In genomic region chr6:170150590-170150945, GRCh38 we compare ENCODE assay signal across 31 cellular contexts.
DNase-seq lines count a peak whose midpoint lies in the region; ATAC-seq and TF ChIP-seq lines count a peak whose summit lies in the region.
"Had no signal": no experiment of that assay in that cellular context is flagged by ENCODE, and none has a peak within 500 bp of the region (broad histone marks: within the 10 kb centered on the region; RNA-seq: fewer than 3 reads in every experiment).

No MANE protein-coding gene starts in this region.

- DNase-seq in activated naive CD4-positive, alpha-beta T cell treated with anti-CD3 and anti-CD28 coated beads, Interleukin-2, amount 10 ng/mL, durations not matched to agents 7 days and 5 days, result no peak
- DNase-seq in activated naive CD4-positive, alpha-beta T cell treated with anti-CD3 and anti-CD28 coated beads, Interleukin-2, amount 50 U/mL, for 16 hours, result no peak
- no peak for DNase-seq in RWPE2 (ENCODE audit: low spot score)
- DNase-seq in foreskin keratinocyte, result no peak
- DNase-seq in type B pancreatic cell (ENCODE audit: extremely low spot score, unreplicated experiment), result no peak
- no peak for DNase-seq in SW 1271 (lab: John Stamatoyannopoulos, UW)
- DNase-seq in effector CD8-positive, alpha-beta T cell (lab: John Stamatoyannopoulos, UW), result no peak
- DNase-seq: ACHN; activated CD4-positive, alpha-beta T cell treated with anti-CD3 and anti-CD28 coated beads, Interleukin-2, amount 10 ng/mL, durations not matched to agents 7 days and 5 days; activated CD8-positive, alpha-beta memory T cell treated with anti-CD3 and anti-CD28 coated beads, Interleukin-2, amount 10 ng/mL, durations not matched to agents 7 days and 5 days; activated naive CD4-positive, alpha-beta T cell treated with Interleukin-2 at 50 U/mL for 16 hours; activated T-cell treated with anti-CD3 and anti-CD28 coated beads, Interleukin-2, amount 50 U/mL, for 72 hours; brain microvascular endothelial cell; effector memory CD4-positive, alpha-beta T cell; gastrocnemius medialis; hippocampal formation; KBM-7; MM.1S; NCI-H1436 treated with DMSO at 0.1 percent for 48 hours; NCI-H2107; NCI-H510A; NK-92 treated with Interleukin-12 subunit alpha and Interleukin-12 subunit beta, amount 100 ng/mL, for 24 hours; PC-9; Right ventricle myocardium superior; stimulated activated naive CD8-positive, alpha-beta T cell treated with anti-CD3 and anti-CD28 coated beads, Interleukin-15, amount 100 ng/mL, for 72 hours; T1000; thyroid gland had no signal

- H3K36me3 Mint-ChIP-seq in activated naive CD4-positive, alpha-beta T cell treated with anti-CD3 and anti-CD28 coated beads, Interleukin-2, amount 10 ng/mL, durations not matched to agents 7 days and 5 days, result no peaks in the 10 kb centered on the region
- H3K36me3 Mint-ChIP-seq in type B pancreatic cell, result no peaks in the 10 kb centered on the region
- H3K36me3 Mint-ChIP-seq: WTC11 had no signal

- no peak overlapping the region for H3K4me3 Mint-ChIP-seq in activated naive CD4-positive, alpha-beta T cell treated with anti-CD3 and anti-CD28 coated beads, Interleukin-2, amount 10 ng/mL, durations not matched to agents 7 days and 5 days
- no peak overlapping the region for H3K4me3 Mint-ChIP-seq in type B pancreatic cell
- H3K4me3 Mint-ChIP-seq: activated CD4-positive, alpha-beta T cell treated with anti-CD3 and anti-CD28 coated beads, Interleukin-2, amount 10 ng/mL, durations not matched to agents 7 days and 5 days; activated CD8-positive, alpha-beta memory T cell treated with anti-CD3 and anti-CD28 coated beads, Interleukin-2, amount 10 ng/mL, durations not matched to agents 7 days and 5 days; activated T-cell treated with anti-CD3 and anti-CD28 coated beads, Interleukin-2, amount 50 U/mL, for 72 hours; stimulated activated naive CD8-positive, alpha-beta T cell treated with anti-CD3 and anti-CD28 coated beads, Interleukin-15, amount 100 ng/mL, for 72 hours; WTC11 had no signal

- H3K27ac ChIP-seq in RWPE2 (ENCODE audit: poor library complexity, severe bottlenecking) (no peak overlapping the region), foreskin keratinocyte (no peak overlapping the region)
- H3K27ac ChIP-seq: brain microvascular endothelial cell, PC-9 had no signal

- H3K4me3 ChIP-seq in RWPE2 (ENCODE audit: severe bottlenecking), result no peak overlapping the region
- H3K4me3 ChIP-seq: esophagus muscularis mucosa, gastrocnemius medialis, PC-9, skin epidermis, thyroid gland had no signal

- peaks cover 6% of the 10 kb centered on the region for H3K4me1 ChIP-seq in RWPE2 (ENCODE audit: insufficient read depth, poor library complexity, severe bottlenecking)
- H3K4me1 ChIP-seq in foreskin keratinocyte, result no peaks in the 10 kb centered on the region

- H3K9me3 Mint-ChIP-seq in activated naive CD4-positive, alpha-beta T cell treated with anti-CD3 and anti-CD28 coated beads, Interleukin-2, amount 10 ng/mL, durations not matched to agents 7 days and 5 days, result no peaks in the 10 kb centered on the region
- H3K9me3 Mint-ChIP-seq in type B pancreatic cell, result no peaks in the 10 kb centered on the region
- H3K9me3 Mint-ChIP-seq: activated CD4-positive, alpha-beta T cell treated with anti-CD3 and anti-CD28 coated beads, Interleukin-2, amount 10 ng/mL, durations not matched to agents 7 days and 5 days; WTC11 had no signal

- peaks cover 65% of the 10 kb centered on the region for H3K27me3 Mint-ChIP-seq in activated naive CD4-positive, alpha-beta T cell treated with anti-CD3 and anti-CD28 coated beads, Interleukin-2, amount 10 ng/mL, durations not matched to agents 7 days and 5 days
- peaks cover 24% of the 10 kb centered on the region for H3K27me3 Mint-ChIP-seq in type B pancreatic cell

- peak overlapping the region; percentile 42 for H3K27ac Mint-ChIP-seq in activated naive CD4-positive, alpha-beta T cell treated with anti-CD3 and anti-CD28 coated beads, Interleukin-2, amount 10 ng/mL, durations not matched to agents 7 days and 5 days
- no peak overlapping the region for H3K27ac Mint-ChIP-seq in type B pancreatic cell
- H3K27ac Mint-ChIP-seq: activated CD8-positive, alpha-beta memory T cell treated with anti-CD3 and anti-CD28 coated beads, Interleukin-2, amount 10 ng/mL, durations not matched to agents 7 days and 5 days; activated T-cell treated with anti-CD3 and anti-CD28 coated beads, Interleukin-2, amount 50 U/mL, for 72 hours; stimulated activated naive CD8-positive, alpha-beta T cell treated with anti-CD3 and anti-CD28 coated beads, Interleukin-15, amount 100 ng/mL, for 72 hours; WTC11 had no signal

- H3K9me3 ChIP-seq in RWPE2 (ENCODE audit: severe bottlenecking), result no peaks in the 10 kb centered on the region
- H3K9me3 ChIP-seq: esophagus muscularis mucosa, gastrocnemius medialis, thyroid gland had no signal

- H3K4me1 Mint-ChIP-seq in activated naive CD4-positive, alpha-beta T cell treated with anti-CD3 and anti-CD28 coated beads, Interleukin-2, amount 10 ng/mL, durations not matched to agents 7 days and 5 days, result peaks cover 45% of the 10 kb centered on the region
- peaks cover 29% of the 10 kb centered on the region for H3K4me1 Mint-ChIP-seq in type B pancreatic cell (ENCODE audit: unreplicated experiment)

- H3K36me3 ChIP-seq in RWPE2 (ENCODE audit: low read depth), result no peaks in the 10 kb centered on the region
- H3K36me3 ChIP-seq: brain microvascular endothelial cell, esophagus muscularis mucosa, gastrocnemius medialis, thyroid gland had no signal

- CTCF ChIA-PET in activated naive CD4-positive, alpha-beta T cell treated with anti-CD3 and anti-CD28 coated beads, Interleukin-2, amount 10 ng/mL, durations not matched to agents 7 days and 5 days (lab: Charles Lee), result no interaction called here

- TF ChIP-seq CTCF in RWPE2 (IDR thresholded peaks at IDR 0.05; ENCODE audit: poor library complexity, severe bottlenecking) (peak; percentile 9), foreskin keratinocyte (conservative IDR thresholded peaks at IDR 0.05) (peak; percentile 9), type B pancreatic cell (conservative IDR thresholded peaks at IDR 0.05) (no peak)

- ATAC-seq in RWPE2 (ENCODE audit: low read depth) (no peak), foreskin keratinocyte (no peak)
- ATAC-seq: activated CD8-positive, alpha-beta memory T cell treated with anti-CD3 and anti-CD28 coated beads, Interleukin-2, amount 10 ng/mL, durations not matched to agents 7 days and 5 days; activated T-cell treated with anti-CD3 and anti-CD28 coated beads, Interleukin-2, amount 50 U/mL, for 72 hours; gastrocnemius medialis; left lobe of liver; stimulated activated naive CD8-positive, alpha-beta T cell treated with anti-CD3 and anti-CD28 coated beads, Interleukin-15, amount 100 ng/mL, for 72 hours; WTC11 had no signal

- H3K27me3 ChIP-seq in RWPE2 (ENCODE audit: insufficient read depth, poor library complexity, severe bottlenecking), result no peaks in the 10 kb centered on the region
- H3K27me3 ChIP-seq in foreskin keratinocyte, result peaks cover 36% of the 10 kb centered on the region
- H3K27me3 ChIP-seq: brain microvascular endothelial cell, gastrocnemius medialis, thyroid gland had no signal
